ENCODE assay signal across 9 cellular contexts in genomic region chr11:83836883-83837654, GRCh38.
A peak's percentile ranks its signal among the peaks of the same experiment; 100 is the strongest.
DNase-seq lines count a peak whose midpoint lies in the region; ATAC-seq and TF ChIP-seq lines count a peak whose summit lies in the region.
"Had no signal": no experiment of that assay in that cellular context is flagged by ENCODE, and none has a peak within 500 bp of the region (broad histone marks: within the 10 kb centered on the region; RNA-seq: fewer than 3 reads in every experiment).

No MANE protein-coding gene starts in this region.

- peak overlapping the region; percentile 64 for H2AFZ ChIP-seq in IMR-90 (replicated peaks; ENCODE audit: low read length, poor library complexity)

- peaks cover 2% of the 10 kb centered on the region; the same call in 1 of the 2 replicates for H3K4me1 ChIP-seq in IMR-90 (ENCODE audit: control insufficient read depth, insufficient read depth, low read length)
- no peaks in the 10 kb centered on the region for H3K4me1 ChIP-seq in endodermal cell (ENCODE audit: control insufficient read depth, insufficient read depth, low read length)
- peaks cover 6% of the 10 kb centered on the region for H3K4me1 ChIP-seq in mesendoderm (ENCODE audit: control insufficient read depth, low read depth, low read length)

- H3K4ac ChIP-seq in IMR-90 (ENCODE audit: low read depth, low read length) (no peak overlapping the region), mesendoderm (ENCODE audit: low read depth, low read length) (no peak overlapping the region)

- H3K18ac ChIP-seq in IMR-90 (ENCODE audit: low read depth, low read length) (no peak overlapping the region), mesendoderm (ENCODE audit: low read length) (no peak overlapping the region)

- H3K4me3 Mint-ChIP-seq in endodermal cell: no peak overlapping the region
- H3K4me3 Mint-ChIP-seq: naive B cell had no signal

- no peaks in the 10 kb centered on the region for H3K79me2 ChIP-seq in mesendoderm (ENCODE audit: control insufficient read depth, insufficient read depth, low read length)

- H3K36me3 ChIP-seq in IMR-90 (ENCODE audit: control insufficient read depth, insufficient read depth, low read length): no peaks in the 10 kb centered on the region
- no peaks in the 10 kb centered on the region for H3K36me3 ChIP-seq in endodermal cell (ENCODE audit: control insufficient read depth, insufficient read depth, low read length)
- H3K36me3 ChIP-seq in mesendoderm (ENCODE audit: control insufficient read depth, insufficient read depth, low read length): no peaks in the 10 kb centered on the region

- POLR2A ChIA-PET in IMR-90 (lab: Charles Lee; ENCODE audit: unreplicated experiment): no interaction called here
- POLR2A ChIA-PET in RWPE1 (lab: Yijun Ruan, JAX; ENCODE audit: low non-redundant PET): no interaction called here

- intact Hi-C loops in Right ventricle myocardium inferior (cut with DNase I) (loop anchor here (5.0 to 10.0 kb wide), 2 partner anchors 548 to 685 kb away; no protein-coding TSS in a partner anchor), cardiac septum (cut with DNase I) (loop anchor here (10.0 kb wide), 1 partner anchor 428 kb away; no protein-coding TSS in a partner anchor), IMR-90 (cut with micrococcal nuclease) (loop anchor here (1.0 to 5.0 kb wide), 3 partner anchors 545 to 727 kb away; no protein-coding TSS in a partner anchor)

- H3K56ac ChIP-seq in IMR-90 (ENCODE audit: extremely low read depth, insufficient read depth, low read length) (no peak overlapping the region), mesendoderm (ENCODE audit: low read length) (no peak overlapping the region)

- H3K9ac ChIP-seq in IMR-90 (ENCODE audit: low read depth, low read length) (no peak overlapping the region), endodermal cell (ENCODE audit: extremely low read depth, low read length, poor library complexity, severe bottlenecking) (no peak overlapping the region), mesendoderm (ENCODE audit: low read length) (no peak overlapping the region)

- no peak overlapping the region for H4K91ac ChIP-seq in IMR-90 (ENCODE audit: insufficient read depth, low read depth, low read length)

- H3K79me1 ChIP-seq in IMR-90 (ENCODE audit: low read depth in 1 of 2, low read length in 2 of 2) (no peaks in the 10 kb centered on the region), mesendoderm (ENCODE audit: low read length) (no peaks in the 10 kb centered on the region)

- H3K4me3 ChIP-seq in IMR-90 (ENCODE audit: insufficient read depth, low read depth, low read length): no peak overlapping the region
- no peak overlapping the region for H3K4me3 ChIP-seq in endodermal cell (ENCODE audit: low read length)
- no peak overlapping the region for H3K4me3 ChIP-seq in mesendoderm (ENCODE audit: low read length)

- H2BK20ac ChIP-seq in IMR-90 (ENCODE audit: low read depth, low read length): no peak overlapping the region

- H3K4me1 Mint-ChIP-seq in endodermal cell: peaks cover 27% of the 10 kb centered on the region
- H3K4me1 Mint-ChIP-seq: naive B cell had no signal

- H2BK5ac ChIP-seq in IMR-90 (ENCODE audit: low read depth, low read length, poor library complexity, severe bottlenecking) (no peak overlapping the region), mesendoderm (ENCODE audit: low read length) (no peak overlapping the region)

- peak; percentile 80 for ATAC-seq in Right ventricle myocardium inferior
- ATAC-seq in GM21786 (IDR thresholded peaks at IDR 0.05; ENCODE audit: unreplicated experiment): peak; percentile 75
- ATAC-seq in IMR-90 (ENCODE audit: low read depth): peak; percentile 91

- H4K5ac ChIP-seq in IMR-90 (ENCODE audit: low read depth, low read length) (no peak overlapping the region), mesendoderm (ENCODE audit: low read length) (no peak overlapping the region)

- in situ Hi-C loops in IMR-90 (cut with MboI; ENCODE audit: low sequenced_read_pairs): loop anchor here (10.0 to 25.0 kb wide), 2 partner anchors 728 to 1750 kb away; no protein-coding TSS in a partner anchor

- no peak overlapping the region for H2AK9ac ChIP-seq in IMR-90 (replicated peaks; ENCODE audit: low read depth, low read length, poor library complexity)

- peaks cover 12% of the 10 kb centered on the region for H3K27me3 Mint-ChIP-seq in endodermal cell (ENCODE audit: insufficient read depth)

- CTCF ChIA-PET in IMR-90 (lab: Yijun Ruan, JAX): interaction anchor here (0.6 to 2.1 kb wide), 20 partner anchors 8 to 787 kb away, joined by 3 to 18 read pairs (median 3); no protein-coding TSS in a partner anchor
- CTCF ChIA-PET in RWPE1 (lab: Yijun Ruan, JAX): interaction anchor here (0.5 to 1.7 kb wide), 20 partner anchors 9 to 1189 kb away, joined by 3 to 9 read pairs (median 4); no protein-coding TSS in a partner anchor

- dilution Hi-C loops in IMR-90 (cut with HindIII; ENCODE audit: low sequenced_read_pairs, unreplicated experiment): no loop called here

- H3K27ac ChIP-seq in IMR-90 (ENCODE audit: insufficient read depth, low read length) (no peak overlapping the region), RWPE1 (no peak overlapping the region), endodermal cell (ENCODE audit: low read depth, low read length) (no peak overlapping the region), mesendoderm (ENCODE audit: low read depth, low read length) (no peak overlapping the region)

- H3K4me2 ChIP-seq in IMR-90 (ENCODE audit: low read depth, low read length) (no peak overlapping the region), mesendoderm (ENCODE audit: low read length) (no peak overlapping the region)

- no TSS peak for BruUV-seq in IMR-90 (replicated peaks; lab: Mats Ljungman, UMichigan)

- no peak overlapping the region for H3K23ac ChIP-seq in IMR-90 (ENCODE audit: low read depth, low read length)
- no peak overlapping the region for H3K23ac ChIP-seq in mesendoderm (ENCODE audit: low read length)

- TF ChIP-seq CTCF in IMR-90 (conservative IDR thresholded peaks at IDR 0.05; ENCODE audit: low read depth, low read length) (peak; percentile 77), RWPE1 (conservative IDR thresholded peaks at IDR 0.05; ENCODE audit: low read depth) (peak; percentile 48), endodermal cell (conservative IDR thresholded peaks at IDR 0.05) (peak; percentile 92)

- no peak for DNase-seq in Right ventricle myocardium inferior (ENCODE audit: missing footprints)
- DNase-seq in cardiac septum (ENCODE audit: low spot score): no peak
- DNase-seq in IMR-90: peak; percentile 50
- DNase-seq in RWPE1 (ENCODE audit: low spot score): peak; percentile 59
- peak; percentile 85 for DNase-seq in endodermal cell
- DNase-seq in mesendoderm: peak; percentile 83
- no peak for DNase-seq in activated gamma-delta T cell (lab: John Stamatoyannopoulos, UW)
- DNase-seq: naive B cell had no signal

- no peak overlapping the region for H3K14ac ChIP-seq in IMR-90 (replicated peaks; ENCODE audit: low read depth, low read length)

- H3K9me1 ChIP-seq in IMR-90 (ENCODE audit: insufficient read depth, low read length): no peaks in the 10 kb centered on the region

- H2BK15ac ChIP-seq in IMR-90 (ENCODE audit: low read depth, low read length): no peak overlapping the region
- no peak overlapping the region for H2BK15ac ChIP-seq in mesendoderm (replicated peaks; ENCODE audit: low read depth)

- no peak overlapping the region for H2AK5ac ChIP-seq in IMR-90 (ENCODE audit: low read depth, low read length)
- H2AK5ac ChIP-seq in mesendoderm (ENCODE audit: low read length): no peak overlapping the region

- no peak overlapping the region for H4K8ac ChIP-seq in IMR-90 (ENCODE audit: low read depth in 2 of 2, low read length in 2 of 2)
- no peak overlapping the region for H4K8ac ChIP-seq in mesendoderm (ENCODE audit: low read depth, low read length)

- no peak overlapping the region for H2BK120ac ChIP-seq in IMR-90 (ENCODE audit: low read depth, low read length)
- H2BK120ac ChIP-seq in mesendoderm (ENCODE audit: low read depth, low read length): no peak overlapping the region

- peak; percentile 84 for TF ChIP-seq RAD21 in IMR-90 (IDR thresholded peaks at IDR 0.05; ENCODE audit: low read length)

- no peaks in the 10 kb centered on the region for H3K36me3 Mint-ChIP-seq in endodermal cell (ENCODE audit: low read depth)
- H3K36me3 Mint-ChIP-seq: naive B cell had no signal

- 80% methylated on average over 2 of the region's 10 CpGs; no CpG with 5 or more reads in 1 of the 2 experiments for WGBS in IMR-90 (ENCODE audit: extremely low coverage in 2 of 2, insufficient read length in 1 of 2), 2 experiments
- 26 to 63% methylated on average over 4 to 10 of the region's 10 CpGs for WGBS in endodermal cell (ENCODE audit: insufficient coverage in 1 of 2, insufficient read length in 1 of 2), 2 experiments
- no CpG with 5 or more reads among the region's 10 CpGs for WGBS in mesendoderm (ENCODE audit: extremely low coverage, insufficient coverage, low lambda C conversion rate)

- no peaks in the 10 kb centered on the region for H3K9me3 Mint-ChIP-seq in endodermal cell
- H3K9me3 Mint-ChIP-seq: naive B cell had no signal

- peak overlapping the region; percentile 9 for H3K27ac Mint-ChIP-seq in endodermal cell
- H3K27ac Mint-ChIP-seq: naive B cell had no signal

- H3K9me3 ChIP-seq in IMR-90 (ENCODE audit: control insufficient read depth, insufficient read depth, low read length): no peaks in the 10 kb centered on the region
- H3K9me3 ChIP-seq in endodermal cell (ENCODE audit: control insufficient read depth, low read length): no peaks in the 10 kb centered on the region

- TF ChIP-seq POLR2A in IMR-90 (IDR thresholded peaks at IDR 0.05; ENCODE audit: low read depth, low read length): no peak

- H3K27me3 ChIP-seq in IMR-90 (ENCODE audit: control insufficient read depth, insufficient read depth, low read length) (peaks cover 4% of the 10 kb centered on the region; the same call in 1 of the 2 replicates), endodermal cell (ENCODE audit: control insufficient read depth, insufficient read depth, low read length, poor library complexity, severe bottlenecking) (peaks cover 58% of the 10 kb centered on the region), mesendoderm (ENCODE audit: insufficient read depth, low read length, poor library complexity) (no peaks in the 10 kb centered on the region)

- H4K20me1 ChIP-seq in IMR-90 (ENCODE audit: insufficient read depth, low read length): no peaks in the 10 kb centered on the region

TF ChIP-seq in IMR-90, 13 proteins besides CTCF, POLR2A, EP300 and RAD21:
- TF ChIP-seq SMC3 (IDR thresholded peaks at IDR 0.05; ENCODE audit: low read depth, low read length) (peak; percentile 40), BHLHE40 (IDR thresholded peaks at IDR 0.05; ENCODE audit: low read depth, low read length) (no peak)

Comparison
In these comparisons a context has a peak if more than half of its experiments do, and no peak if none do; other contexts are left out.
1. DNase-seq: peak in IMR-90 (single experiment), RWPE1 (single experiment), endodermal cell (single experiment) and mesendoderm (single experiment); none in Right ventricle myocardium inferior (single experiment), cardiac septum (single experiment) and activated gamma-delta T cell (single experiment).
2. Peak in every context shown above with its lines, with median percentiles within 50 percentile points of each other: ATAC-seq and CTCF ChIP-seq.